1 cellular context compared by ENCODE assay signal in the genomic region with DNA sequence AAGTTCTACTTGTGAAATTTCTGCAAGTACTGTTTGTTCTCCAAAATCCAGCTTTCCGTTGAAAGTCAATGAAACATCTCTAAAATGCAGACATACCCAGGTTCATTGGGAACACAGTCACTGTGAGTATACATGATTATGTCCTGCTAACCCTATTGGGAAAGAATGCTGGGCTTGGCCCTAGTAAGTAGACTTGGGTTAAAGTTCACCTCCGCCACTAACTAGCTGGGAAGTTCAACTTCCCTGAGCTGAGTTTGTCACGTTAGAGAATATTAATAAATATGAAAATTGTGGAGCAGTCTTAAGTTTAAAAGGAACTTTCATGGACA.
A peak's percentile ranks its signal among the peaks of the same experiment; 100 is the strongest.
TF ChIP-seq lines count a peak whose summit lies in the region.

No MANE protein-coding gene starts in this region.

TF ChIP-seq in K562, 482 proteins besides CTCF, POLR2A, EP300 and RAD21:
- TF ChIP-seq NR2C2 (CRISPR knock-in tag; IDR thresholded peaks at IDR 0.05), result no peak
- TF ChIP-seq NR2C2 (tag; IDR thresholded peaks at IDR 0.05), result 0 out of 2 replicates have a peak, but pooled peaks have one; percentile 8
- TF ChIP-seq, protein P1, sequence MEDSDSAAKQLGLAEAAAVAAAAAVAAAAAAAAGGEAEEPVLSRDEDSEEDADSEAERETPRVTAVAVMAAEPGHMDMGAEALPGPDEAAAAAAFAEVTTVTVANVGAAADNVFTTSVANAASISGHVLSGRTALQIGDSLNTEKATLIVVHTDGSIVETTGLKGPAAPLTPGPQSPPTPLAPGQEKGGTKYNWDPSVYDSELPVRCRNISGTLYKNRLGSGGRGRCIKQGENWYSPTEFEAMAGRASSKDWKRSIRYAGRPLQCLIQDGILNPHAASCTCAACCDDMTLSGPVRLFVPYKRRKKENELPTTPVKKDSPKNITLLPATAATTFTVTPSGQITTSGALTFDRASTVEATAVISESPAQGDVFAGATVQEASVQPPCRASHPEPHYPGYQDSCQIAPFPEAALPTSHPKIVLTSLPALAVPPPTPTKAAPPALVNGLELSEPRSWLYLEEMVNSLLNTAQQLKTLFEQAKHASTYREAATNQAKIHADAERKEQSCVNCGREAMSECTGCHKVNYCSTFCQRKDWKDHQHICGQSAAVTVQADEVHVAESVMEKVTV (CRISPR knock-in tag; IDR thresholded peaks at IDR 0.05), result no peak
- no peak for TF ChIP-seq ARNT (IDR thresholded peaks at IDR 0.05)
- no peak for TF ChIP-seq ZNF785 (CRISPR knock-in tag; IDR thresholded peaks at IDR 0.05)
